ENCODE assay signal across 1 cellular context in the genomic region with DNA sequence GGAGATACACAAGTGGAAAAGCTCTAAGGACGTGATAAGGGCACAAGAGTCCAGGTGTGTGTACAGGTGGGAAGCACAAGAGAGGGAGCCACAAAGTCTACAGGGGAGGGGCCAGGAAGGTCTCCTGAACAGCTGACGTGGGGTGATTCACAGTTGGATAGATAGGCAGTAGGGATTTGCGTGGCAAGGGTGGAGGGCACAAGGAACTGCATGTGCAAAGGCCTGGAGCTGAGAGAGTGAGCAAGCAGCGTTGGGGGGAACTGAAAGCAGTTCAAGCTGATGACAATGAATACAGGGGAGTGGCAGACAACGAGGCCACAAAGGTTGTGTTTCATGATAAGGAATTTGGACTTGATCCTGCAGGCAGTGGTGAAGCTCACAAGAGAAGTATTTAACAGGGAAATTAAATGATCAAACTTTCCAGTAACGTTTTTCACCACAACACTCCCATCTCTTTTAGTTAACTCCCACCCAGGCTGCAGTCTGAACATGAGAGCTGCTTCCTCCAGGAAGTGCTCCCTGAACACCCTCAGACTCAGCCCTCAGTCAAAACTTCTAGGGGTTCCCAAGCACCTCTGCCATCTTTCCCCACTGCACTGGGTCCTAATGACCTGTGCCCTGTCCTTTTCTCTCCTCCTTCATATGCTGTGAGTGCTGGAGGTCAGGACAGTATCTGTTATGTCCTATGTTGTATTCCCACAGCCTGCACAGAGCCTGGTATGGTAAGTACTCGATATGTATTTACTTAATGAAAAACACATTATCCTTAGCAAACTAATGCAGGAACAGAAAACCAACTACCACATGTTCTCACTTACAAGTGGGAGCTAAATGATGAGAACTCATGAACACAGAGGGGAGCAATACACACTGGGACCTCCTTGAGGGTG.
TF ChIP-seq lines count a peak whose summit lies in the region.

No MANE protein-coding gene starts in this region.

TF ChIP-seq in GM12878, 131 proteins besides CTCF, POLR2A, EP300 and RAD21:
- TF ChIP-seq NFXL1 (IDR thresholded peaks at IDR 0.05; ENCODE audit: borderline replicate concordance) (no peak), SPI1 (IDR thresholded peaks at IDR 0.05; ENCODE audit: borderline replicate concordance, insufficient read depth, low read depth, low read length) (peak; percentile 82), ZNF384 (IDR thresholded peaks at IDR 0.05; ENCODE audit: borderline replicate concordance, low read depth, low read length) (no peak)
- TF ChIP-seq, protein P1, sequence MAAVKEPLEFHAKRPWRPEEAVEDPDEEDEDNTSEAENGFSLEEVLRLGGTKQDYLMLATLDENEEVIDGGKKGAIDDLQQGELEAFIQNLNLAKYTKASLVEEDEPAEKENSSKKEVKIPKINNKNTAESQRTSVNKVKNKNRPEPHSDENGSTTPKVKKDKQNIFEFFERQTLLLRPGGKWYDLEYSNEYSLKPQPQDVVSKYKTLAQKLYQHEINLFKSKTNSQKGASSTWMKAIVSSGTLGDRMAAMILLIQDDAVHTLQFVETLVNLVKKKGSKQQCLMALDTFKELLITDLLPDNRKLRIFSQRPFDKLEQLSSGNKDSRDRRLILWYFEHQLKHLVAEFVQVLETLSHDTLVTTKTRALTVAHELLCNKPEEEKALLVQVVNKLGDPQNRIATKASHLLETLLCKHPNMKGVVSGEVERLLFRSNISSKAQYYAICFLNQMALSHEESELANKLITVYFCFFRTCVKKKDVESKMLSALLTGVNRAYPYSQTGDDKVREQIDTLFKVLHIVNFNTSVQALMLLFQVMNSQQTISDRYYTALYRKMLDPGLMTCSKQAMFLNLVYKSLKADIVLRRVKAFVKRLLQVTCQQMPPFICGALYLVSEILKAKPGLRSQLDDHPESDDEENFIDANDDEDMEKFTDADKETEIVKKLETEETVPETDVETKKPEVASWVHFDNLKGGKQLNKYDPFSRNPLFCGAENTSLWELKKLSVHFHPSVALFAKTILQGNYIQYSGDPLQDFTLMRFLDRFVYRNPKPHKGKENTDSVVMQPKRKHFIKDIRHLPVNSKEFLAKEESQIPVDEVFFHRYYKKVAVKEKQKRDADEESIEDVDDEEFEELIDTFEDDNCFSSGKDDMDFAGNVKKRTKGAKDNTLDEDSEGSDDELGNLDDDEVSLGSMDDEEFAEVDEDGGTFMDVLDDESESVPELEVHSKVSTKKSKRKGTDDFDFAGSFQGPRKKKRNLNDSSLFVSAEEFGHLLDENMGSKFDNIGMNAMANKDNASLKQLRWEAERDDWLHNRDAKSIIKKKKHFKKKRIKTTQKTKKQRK (IDR thresholded peaks at IDR 0.05; ENCODE audit: low read depth, low read length) = no peak
